In the genomic region with DNA sequence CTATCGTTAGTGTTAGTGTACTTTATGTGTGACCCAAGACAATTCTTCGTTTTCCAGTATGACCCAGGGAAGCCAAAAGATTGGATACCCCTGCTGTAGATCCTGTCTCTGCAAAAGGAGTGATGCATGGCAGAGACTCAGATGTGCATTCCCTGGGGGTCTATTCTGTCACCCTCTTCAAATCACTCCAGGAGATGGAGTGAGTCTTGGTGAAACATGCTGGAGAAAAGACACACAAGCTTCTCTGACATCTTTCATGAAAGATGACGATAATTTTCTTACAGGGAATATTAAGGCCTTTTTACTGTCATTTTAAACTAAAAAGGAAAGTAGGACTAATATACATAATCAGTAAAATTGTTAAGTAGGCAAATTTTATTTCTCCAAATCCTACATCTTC, we compare ENCODE assay signal across 31 cellular contexts.
DNase-seq lines count a peak whose midpoint lies in the region; ATAC-seq, FAIRE-seq and TF ChIP-seq lines count a peak whose summit lies in the region.
"Had no signal": no experiment of that assay in that cellular context is flagged by ENCODE, and none has a peak within 500 bp of the region (broad histone marks: within the 10 kb centered on the region; RNA-seq: fewer than 3 reads in every experiment).

No MANE protein-coding gene starts in this region.

- TF ChIP-seq RAD21 in K562 (CRISPR knock-in tag; conservative IDR thresholded peaks at IDR 0.05 in 1 of 2, IDR thresholded peaks at IDR 0.05 in 1 of 2) (no peak), neural cell (conservative IDR thresholded peaks at IDR 0.05) (no peak)

- ATAC-seq in K562 = no peak
- ATAC-seq: A549; CD8-positive, alpha-beta T cell had no signal

- no peak overlapping the region for H3K18ac ChIP-seq in mesendoderm (ENCODE audit: low read length)

- DNase-seq in K562 (ENCODE audit: extremely low read depth in 1 of 4, low spot score in 3 of 4) = no peak
- DNase-seq in mesendoderm = no peak
- DNase-seq in GM19238 (ENCODE audit: insufficient read length, low spot score) = no peak
- DNase-seq: 8988T; ACHN; AML-193; BE2C; C1 segment of cervical spinal cord; Caco-2; Calu3; CD4-positive, alpha-beta memory T cell; CD4-positive, alpha-beta T cell; CD4-positive, CD25-positive, alpha-beta regulatory T cell; CD8-positive, alpha-beta memory T cell; CD8-positive, alpha-beta T cell; COR-L47; DMS 273 treated with DMSO at 0.1 percent for 48 hours; DMS153; DMS53; DMS79; DMS79 treated with DMSO at 0.1 percent for 48 hours; DND-41; EL had no signal

- TF ChIP-seq CTCF in K562 (IDR thresholded peaks at IDR 0.05 in 2 of 3, conservative IDR thresholded peaks at IDR 0.05 in 1 of 3; ENCODE audit: insufficient read depth in 2 of 3, low read depth in 1 of 3, low read length in 3 of 3) (no peak), neural cell (IDR thresholded peaks at IDR 0.05; ENCODE audit: poor library complexity, severe bottlenecking) (no peak)

- H3K9me3 ChIP-seq in K562 (replicated peaks; ENCODE audit: control insufficient read depth, insufficient read depth, low read depth, low read length) (no peaks in the 10 kb centered on the region), neural cell (ENCODE audit: low read length) (peaks cover 3% of the 10 kb centered on the region)
- H3K9me3 ChIP-seq: A549, BE2C had no signal

- no TSS peak for BruUV-seq in K562 (replicated peaks; lab: Mats Ljungman, UMichigan)

- H3K9me1 ChIP-seq in K562 (ENCODE audit: control insufficient read depth, insufficient read depth, low read length) = no peaks in the 10 kb centered on the region

- no peak overlapping the region for H3K56ac ChIP-seq in mesendoderm (ENCODE audit: low read length)

- no peak overlapping the region for H3K27ac ChIP-seq in K562 (ENCODE audit: extremely low read depth, low read depth, low read length)
- no peak overlapping the region for H3K27ac ChIP-seq in neural cell (ENCODE audit: low read length)
- no peak overlapping the region for H3K27ac ChIP-seq in mesendoderm (ENCODE audit: low read depth, low read length)
- H3K27ac ChIP-seq: 22Rv1; A549; BLaER1; BLaER1 treated with 17β-estradiol and CSF1 and Interleukin-3, amounts not matched to agents 10 nM and 100 nM; C4-2B had no signal

- POLR2A ChIA-PET in K562 (lab: Yijun Ruan, JAX) = interaction anchor here (0.7 to 2.4 kb wide), 2 partner anchors 9 kb away, joined by 3 to 5 read pairs; no protein-coding TSS in a partner anchor

- no peak overlapping the region for H2AK5ac ChIP-seq in mesendoderm (ENCODE audit: low read length)

- TF ChIP-seq POLR2A in K562 (conservative IDR thresholded peaks at IDR 0.05) = no peak

- H3K4me1 ChIP-seq in K562 (replicated peaks in 1 of 2; ENCODE audit: control insufficient read depth in 2 of 2, insufficient read depth in 2 of 2, low read length in 2 of 2) = no peaks in the 10 kb centered on the region
- no peaks in the 10 kb centered on the region for H3K4me1 ChIP-seq in mesendoderm (ENCODE audit: control insufficient read depth, low read depth, low read length)
- H3K4me1 ChIP-seq: A549; BE2C; BLaER1; BLaER1 treated with 17β-estradiol and CSF1 and Interleukin-3, amounts not matched to agents 10 nM and 100 nM; Caco-2 had no signal

- H3K9ac ChIP-seq in K562 (ENCODE audit: insufficient read depth in 1 of 2, low read depth in 2 of 2, low read length in 2 of 2) (no peak overlapping the region), neural cell (ENCODE audit: low read length) (no peak overlapping the region), mesendoderm (ENCODE audit: low read length) (no peak overlapping the region)
- H3K9ac ChIP-seq: BLaER1; BLaER1 treated with 17β-estradiol and CSF1 and Interleukin-3, amounts not matched to agents 10 nM and 100 nM had no signal

- H4K8ac ChIP-seq in mesendoderm (ENCODE audit: low read depth, low read length) = no peak overlapping the region

- H3K23ac ChIP-seq in mesendoderm (ENCODE audit: low read length) = no peak overlapping the region

- H3F3A ChIP-seq in neural cell (ENCODE audit: insufficient read depth, low read length, poor library complexity, severe bottlenecking) = no peaks in the 10 kb centered on the region

- TF ChIP-seq EP300 in K562 (IDR thresholded peaks at IDR 0.05; ENCODE audit: low read length) (no peak), neural cell (conservative IDR thresholded peaks at IDR 0.05; ENCODE audit: poor library complexity, severe bottlenecking) (peak; percentile 73)

- no peak overlapping the region for H4K5ac ChIP-seq in mesendoderm (ENCODE audit: low read length)

- H2AFZ ChIP-seq in K562 (ENCODE audit: low read depth, low read length) (no peak overlapping the region), neural cell (ENCODE audit: low read depth, low read length) (no peak overlapping the region)

- no peak overlapping the region for H2BK5ac ChIP-seq in mesendoderm (ENCODE audit: low read length)

- no peak overlapping the region for H3K4me2 ChIP-seq in K562 (ENCODE audit: insufficient read depth, low read length)
- H3K4me2 ChIP-seq in neural cell (ENCODE audit: low read length) = no peak overlapping the region
- H3K4me2 ChIP-seq in mesendoderm (ENCODE audit: low read length) = no peak overlapping the region
- H3K4me2 ChIP-seq: A549; BLaER1; BLaER1 treated with 17β-estradiol and CSF1 and Interleukin-3, amounts not matched to agents 10 nM and 100 nM had no signal

- no peaks in the 10 kb centered on the region for H3K79me1 ChIP-seq in mesendoderm (ENCODE audit: low read length)

- H3K4me3 ChIP-seq in K562 (no peak overlapping the region), neural cell (ENCODE audit: low read length) (no peak overlapping the region), mesendoderm (ENCODE audit: low read length) (no peak overlapping the region)
- H3K4me3 ChIP-seq: A549; BLaER1; BLaER1 treated with 17β-estradiol and CSF1 and Interleukin-3, amounts not matched to agents 10 nM and 100 nM had no signal

- H3K27me3 ChIP-seq in K562 (ENCODE audit: control insufficient read depth in 2 of 2, insufficient read depth in 2 of 2, low read length in 2 of 2) (no peaks in the 10 kb centered on the region), neural cell (ENCODE audit: insufficient read depth, low read depth, low read length) (no peaks in the 10 kb centered on the region), mesendoderm (ENCODE audit: insufficient read depth, low read length, poor library complexity) (no peaks in the 10 kb centered on the region)
- H3K27me3 ChIP-seq: BE2C; BLaER1; BLaER1 treated with 17β-estradiol and CSF1 and Interleukin-3, amounts not matched to agents 10 nM and 100 nM had no signal

- FAIRE-seq in K562 (lab: Jason Lieb, UNC) = no peak
- FAIRE-seq: A204.1, A549, D721Med had no signal

- H3K4ac ChIP-seq in mesendoderm (ENCODE audit: low read depth, low read length) = no peak overlapping the region

- intact Hi-C loops in K562 (cut with micrococcal nuclease) = no loop called here

- 0% methylated on average over 3 of the region's 3 CpGs for WGBS in K562 (ENCODE audit: insufficient coverage, low coverage, missing lambda C conversion rate)
- WGBS in mesendoderm (ENCODE audit: extremely low coverage, insufficient coverage, low lambda C conversion rate) = no CpG with 5 or more reads among the region's 3 CpGs

- H3K36me3 ChIP-seq in K562 (ENCODE audit: control insufficient read depth, insufficient read depth, low read length) = no peaks in the 10 kb centered on the region
- H3K36me3 ChIP-seq in neural cell (ENCODE audit: insufficient read depth, low read length) = no peaks in the 10 kb centered on the region
- no peaks in the 10 kb centered on the region for H3K36me3 ChIP-seq in mesendoderm (ENCODE audit: control insufficient read depth, insufficient read depth, low read length)
- H3K36me3 ChIP-seq: BE2C; BLaER1; BLaER1 treated with 17β-estradiol and CSF1 and Interleukin-3, amounts not matched to agents 10 nM and 100 nM had no signal

- CTCF ChIA-PET in K562 (lab: Yijun Ruan, JAX; ENCODE audit: low intra/inter-chr PET ratio) = no interaction called here

- H3K79me2 ChIP-seq in K562 (ENCODE audit: control insufficient read depth, insufficient read depth, low read length) = no peaks in the 10 kb centered on the region
- no peaks in the 10 kb centered on the region for H3K79me2 ChIP-seq in neural cell (replicated peaks; ENCODE audit: insufficient read depth, low read length)
- no peaks in the 10 kb centered on the region for H3K79me2 ChIP-seq in mesendoderm (ENCODE audit: control insufficient read depth, insufficient read depth, low read length)

- H2BK15ac ChIP-seq in mesendoderm (replicated peaks; ENCODE audit: low read depth) = no peak overlapping the region

- in situ Hi-C loops in K562 (cut with MboI) = no loop called here

- H4K20me1 ChIP-seq in K562 (replicated peaks; ENCODE audit: control insufficient read depth, insufficient read depth, low read length) = no peaks in the 10 kb centered on the region
- H4K20me1 ChIP-seq in neural cell (ENCODE audit: insufficient read depth) = no peaks in the 10 kb centered on the region
- H4K20me1 ChIP-seq: BLaER1; BLaER1 treated with 17β-estradiol and CSF1 and Interleukin-3, amounts not matched to agents 10 nM and 100 nM had no signal

- no peak overlapping the region for H2BK120ac ChIP-seq in mesendoderm (ENCODE audit: low read depth, low read length)

- H3K9me2 ChIP-seq in neural cell (ENCODE audit: insufficient read depth, low read length) = no peaks in the 10 kb centered on the region

TF ChIP-seq in K562, 482 proteins besides CTCF, POLR2A, EP300 and RAD21:
- TF ChIP-seq ZNF316 (IDR thresholded peaks at IDR 0.05) (0 out of 2 replicates have a peak, but pooled peaks have one; percentile 9), ZEB2 (IDR thresholded peaks at IDR 0.05) (no peak), KHSRP (IDR thresholded peaks at IDR 0.05) (no peak), MYBL2 (IDR thresholded peaks at IDR 0.05; ENCODE audit: low read depth) (no peak), MYBL2 (CRISPR knock-in tag; IDR thresholded peaks at IDR 0.05; ENCODE audit: borderline replicate concordance) (no peak)

TF ChIP-seq in neural cell, 6 proteins besides CTCF, POLR2A, EP300 and RAD21 (continues in another document):
- TF ChIP-seq EZH2 (IDR thresholded peaks at IDR 0.05; ENCODE audit: borderline replicate concordance, insufficient read depth, low read length, poor library complexity, severe bottlenecking) = no peak
